8 cellular contexts compared by ENCODE assay signal in the genomic region with DNA sequence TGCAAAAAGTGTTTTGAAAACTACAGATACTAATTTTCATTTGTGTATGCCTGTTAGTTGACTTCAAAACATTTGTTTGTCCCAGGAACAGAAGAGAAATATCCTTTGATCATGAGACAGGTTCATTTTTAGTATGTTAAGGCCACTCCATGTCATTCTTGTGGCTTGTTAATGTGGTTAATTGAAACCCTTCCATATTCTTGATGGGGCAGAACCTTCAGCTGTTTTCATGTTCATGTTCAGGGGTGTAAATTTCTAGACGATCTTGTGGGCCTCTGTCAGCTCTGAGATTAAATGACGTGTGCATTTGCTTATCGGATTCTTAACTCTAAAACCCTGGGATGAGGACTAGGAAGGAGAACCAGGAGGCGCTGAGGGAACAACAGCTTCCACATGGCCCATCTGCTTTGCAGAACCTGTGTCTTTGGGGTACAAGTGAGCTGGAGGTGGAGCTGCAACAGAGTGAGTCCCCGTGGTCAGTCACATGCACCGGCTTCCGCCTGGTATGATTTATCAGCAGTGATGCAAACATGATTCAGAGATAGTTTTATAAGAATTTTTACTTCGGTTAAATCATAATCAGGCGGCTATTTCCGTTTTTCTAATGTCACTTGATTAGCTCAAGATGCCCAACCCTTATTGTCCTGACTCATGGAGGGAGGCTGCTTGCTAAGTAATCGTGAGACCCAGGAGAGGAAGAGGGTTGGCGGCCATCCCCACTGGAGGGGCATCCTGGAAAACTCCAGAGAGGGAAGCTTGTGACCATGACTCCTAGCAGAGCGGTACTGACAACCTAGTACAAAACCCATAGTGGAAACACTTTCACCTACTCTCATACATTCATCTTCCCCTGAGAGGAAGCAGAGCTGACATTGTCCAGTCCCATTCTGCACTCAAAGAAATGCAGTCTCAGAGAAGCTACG.
DNase-seq lines count a peak whose midpoint lies in the region; ATAC-seq, FAIRE-seq and TF ChIP-seq lines count a peak whose summit lies in the region.
"Had no signal": no experiment of that assay in that cellular context is flagged by ENCODE, and none has a peak within 500 bp of the region (broad histone marks: within the 10 kb centered on the region; RNA-seq: fewer than 3 reads in every experiment).

No MANE protein-coding gene starts in this region.

- H2AFZ ChIP-seq in K562 (ENCODE audit: low read depth, low read length) = no peak overlapping the region

- no peaks in the 10 kb centered on the region for H3K4me1 ChIP-seq in K562 (replicated peaks in 1 of 2; ENCODE audit: control insufficient read depth in 2 of 2, insufficient read depth in 2 of 2, low read length in 2 of 2)
- H3K4me1 ChIP-seq in upper lobe of right lung = peaks cover 49% of the 10 kb centered on the region

- POLR2A ChIA-PET in K562 (lab: Yijun Ruan, JAX) = interaction anchor here (0.7 to 1.3 kb wide), 2 partner anchors 9 to 252 kb away, joined by 3 read pairs; no protein-coding TSS in a partner anchor

- H3K9me3 ChIP-seq in K562 (replicated peaks; ENCODE audit: control insufficient read depth, insufficient read depth, low read depth, low read length) (no peaks in the 10 kb centered on the region), upper lobe of right lung (no peaks in the 10 kb centered on the region)

- under 1% methylated on average over 14 of the region's 14 CpGs for WGBS in K562 (ENCODE audit: insufficient coverage, low coverage, missing lambda C conversion rate)

- no peak for ATAC-seq in K562
- ATAC-seq in left lobe of liver = peak; percentile 53
- peak; percentile 76 for ATAC-seq in upper lobe of right lung
- ATAC-seq in GM19397 (IDR thresholded peaks at IDR 0.05; ENCODE audit: unreplicated experiment) = no peak

- CTCF ChIA-PET in K562 (lab: Yijun Ruan, JAX; ENCODE audit: low intra/inter-chr PET ratio) = no interaction called here

- no peak for FAIRE-seq in K562 (lab: Jason Lieb, UNC)

- in situ Hi-C loops in K562 (cut with MboI) = no loop called here

- no peaks in the 10 kb centered on the region for H3K36me3 ChIP-seq in K562 (ENCODE audit: control insufficient read depth, insufficient read depth, low read length)
- H3K36me3 ChIP-seq in upper lobe of right lung = no peaks in the 10 kb centered on the region

- H3K27me3 ChIP-seq in K562 (ENCODE audit: control insufficient read depth in 2 of 2, insufficient read depth in 2 of 2, low read length in 2 of 2) (no peaks in the 10 kb centered on the region), upper lobe of right lung (no peaks in the 10 kb centered on the region)

- H3K27ac ChIP-seq in K562 (ENCODE audit: extremely low read depth, low read depth, low read length) = no peak overlapping the region
- peak overlapping the region; percentile 27 for H3K27ac ChIP-seq in upper lobe of right lung
- H3K27ac ChIP-seq: VCaP had no signal

- no peak overlapping the region for H3K4me2 ChIP-seq in K562 (ENCODE audit: insufficient read depth, low read length)

- no peak for TF ChIP-seq CTCF in K562 (IDR thresholded peaks at IDR 0.05 in 2 of 3, conservative IDR thresholded peaks at IDR 0.05 in 1 of 3; ENCODE audit: insufficient read depth in 2 of 3, low read depth in 1 of 3, low read length in 3 of 3)
- TF ChIP-seq CTCF in upper lobe of right lung (IDR thresholded peaks at IDR 0.05) = no peak

- intact Hi-C loops in K562 (cut with micrococcal nuclease) (no loop called here), upper lobe of right lung (cut with DNase I) (no loop called here)

- H3K79me2 ChIP-seq in K562 (ENCODE audit: control insufficient read depth, insufficient read depth, low read length) = no peaks in the 10 kb centered on the region

- H3K9me1 ChIP-seq in K562 (ENCODE audit: control insufficient read depth, insufficient read depth, low read length) = no peaks in the 10 kb centered on the region

- TF ChIP-seq EP300 in K562 (IDR thresholded peaks at IDR 0.05; ENCODE audit: low read length) = no peak

- no TSS peak for BruUV-seq in K562 (replicated peaks; lab: Mats Ljungman, UMichigan)

- TF ChIP-seq RAD21 in K562 (CRISPR knock-in tag; conservative IDR thresholded peaks at IDR 0.05 in 1 of 2, IDR thresholded peaks at IDR 0.05 in 1 of 2) = no peak

- no peak for TF ChIP-seq POLR2A in K562 (conservative IDR thresholded peaks at IDR 0.05)

- DNase-seq in M059J (ENCODE audit: low read depth) = peak; percentile 94
- no peak for DNase-seq in K562 (ENCODE audit: extremely low read depth in 1 of 4, low spot score in 3 of 4)
- DNase-seq in left lobe of liver (ENCODE audit: low spot score) = no peak
- peak; percentile 69 for DNase-seq in upper lobe of right lung
- no peak for DNase-seq in GOT3 (lab: John Stamatoyannopoulos, UW)
- no peak for DNase-seq in GF-D8 (lab: John Stamatoyannopoulos, UW)

- H3K9ac ChIP-seq in K562 (ENCODE audit: insufficient read depth in 1 of 2, low read depth in 2 of 2, low read length in 2 of 2) = no peak overlapping the region

- no peaks in the 10 kb centered on the region for H4K20me1 ChIP-seq in K562 (replicated peaks; ENCODE audit: control insufficient read depth, insufficient read depth, low read length)

- H3K4me3 ChIP-seq in K562 (no peak overlapping the region), upper lobe of right lung (no peak overlapping the region)

TF ChIP-seq in K562, 482 proteins besides CTCF, POLR2A, EP300 and RAD21:
- no peak for TF ChIP-seq NKRF (IDR thresholded peaks at IDR 0.05; ENCODE audit: borderline replicate concordance)
- TF ChIP-seq FOSL1 (tag; conservative IDR thresholded peaks at IDR 0.05) = peak; percentile 77

Comparison
In these comparisons a context has a peak if more than half of its experiments do, and no peak if none do; other contexts are left out.
1. DNase-seq: peak in M059J (single experiment) and upper lobe of right lung (single experiment); none in K562 (0 of 4), left lobe of liver (single experiment), GOT3 (single experiment) and GF-D8 (single experiment).
2. ATAC-seq: peak in left lobe of liver (single experiment) and upper lobe of right lung (single experiment); none in K562 (single experiment) and GM19397 (single experiment).